20 cellular contexts compared by ENCODE assay signal in the genomic region with DNA sequence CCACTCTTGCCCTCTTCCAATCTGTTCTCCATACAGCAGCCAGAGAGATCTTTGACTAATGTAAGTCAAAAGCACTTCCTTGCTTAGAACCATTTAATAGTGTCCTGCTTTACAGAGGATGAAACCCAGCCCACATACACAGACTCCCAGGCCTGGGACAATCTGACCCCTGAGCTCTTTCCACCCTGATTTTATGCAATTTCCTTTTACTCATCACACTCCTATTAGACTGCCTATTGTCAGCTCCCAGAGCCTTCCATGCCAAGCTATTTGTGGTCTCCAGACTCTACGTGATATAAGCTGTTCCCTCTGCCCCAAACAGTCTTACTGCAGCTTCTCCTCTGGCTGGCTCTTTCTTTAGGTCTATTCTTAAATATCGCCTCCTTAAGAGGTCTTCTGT. TPM values are rescaled to one million over a fixed set of nuclear protein-coding genes. Genes with fewer than 3 reads are reported as not detected.
DNase-seq lines count a peak whose midpoint lies in the region; ATAC-seq and TF ChIP-seq lines count a peak whose summit lies in the region.
"Had no signal": no experiment of that assay in that cellular context is flagged by ENCODE, and none has a peak within 500 bp of the region (broad histone marks: within the 10 kb centered on the region; RNA-seq: fewer than 3 reads in every experiment).

No MANE protein-coding gene starts in this region.

- POLR2A ChIA-PET in BJ (lab: Charles Lee) = interaction anchor here (0.5 kb wide), 1 partner anchor 141 kb away, joined by 4 read pairs; no protein-coding TSS in a partner anchor
- POLR2A ChIA-PET in activated CD4-positive, alpha-beta T cell treated with anti-CD3 and anti-CD28 coated beads, Interleukin-2, amount 10 ng/mL, durations not matched to agents 7 days and 5 days (lab: Charles Lee) = no interaction called here

- no peaks in the 10 kb centered on the region for H4K20me1 ChIP-seq in neural progenitor cell (ENCODE audit: low read depth)

- no peak overlapping the region for H2AFZ ChIP-seq in neural progenitor cell (replicated peaks)

- no peaks in the 10 kb centered on the region for H3F3A ChIP-seq in neural progenitor cell (ENCODE audit: low read depth)

- peaks cover 6% of the 10 kb centered on the region for H3K9me3 ChIP-seq in neural progenitor cell (ENCODE audit: low read depth)
- H3K9me3 ChIP-seq: upper lobe of left lung had no signal

- H3K36me3 Mint-ChIP-seq in neural progenitor cell = no peaks in the 10 kb centered on the region
- no peaks in the 10 kb centered on the region for H3K36me3 Mint-ChIP-seq in activated T-cell treated with anti-CD3 and anti-CD28 coated beads, Interleukin-2, amount 50 U/mL, for 24 hours (ENCODE audit: low read depth)
- peaks cover 2% of the 10 kb centered on the region for H3K36me3 Mint-ChIP-seq in activated CD4-positive, alpha-beta T cell treated with anti-CD3 and anti-CD28 coated beads, Interleukin-2, amount 10 ng/mL, durations not matched to agents 7 days and 5 days (ENCODE audit: low read depth)
- H3K36me3 Mint-ChIP-seq: CD8-positive, alpha-beta T cell had no signal

- H3K27me3 ChIP-seq in BJ (ENCODE audit: control insufficient read depth, insufficient read depth, low read length) (no peaks in the 10 kb centered on the region), neural progenitor cell (no peaks in the 10 kb centered on the region)
- H3K27me3 ChIP-seq: heart left ventricle, upper lobe of left lung had no signal

- H3K4me3 ChIP-seq in BJ (ENCODE audit: low read depth, low read length) (no peak overlapping the region), neural progenitor cell (no peak overlapping the region)
- H3K4me3 ChIP-seq: coronary artery, heart left ventricle, upper lobe of left lung had no signal

- no peak overlapping the region for H3K4me2 ChIP-seq in neural progenitor cell

- TF ChIP-seq CTCF in BJ (IDR thresholded peaks at IDR 0.05; ENCODE audit: insufficient read depth, low read depth, low read length) (no peak), neural progenitor cell (IDR thresholded peaks at IDR 0.05) (no peak)

- CTCF ChIA-PET in BJ (lab: Yijun Ruan, JAX) = interaction anchor here (0.9 kb wide), 1 partner anchor 64 kb away, joined by 4 read pairs; no protein-coding TSS in a partner anchor
- CTCF ChIA-PET in activated CD4-positive, alpha-beta T cell treated with anti-CD3 and anti-CD28 coated beads, Interleukin-2, amount 10 ng/mL, durations not matched to agents 7 days and 5 days (lab: Charles Lee) = interaction anchor here (0.8 kb wide), 1 partner anchor 36 kb away, joined by 3 read pairs; no protein-coding TSS in a partner anchor

- no peak overlapping the region for H3K27ac ChIP-seq in neural progenitor cell
- H3K27ac ChIP-seq: coronary artery, heart left ventricle, upper lobe of left lung had no signal

- H3K9me3 Mint-ChIP-seq in neural progenitor cell = peaks cover 19% of the 10 kb centered on the region
- peaks cover 12% of the 10 kb centered on the region for H3K9me3 Mint-ChIP-seq in activated T-cell treated with anti-CD3 and anti-CD28 coated beads, Interleukin-2, amount 50 U/mL, for 24 hours
- H3K9me3 Mint-ChIP-seq in activated CD4-positive, alpha-beta T cell treated with anti-CD3 and anti-CD28 coated beads, Interleukin-2, amount 10 ng/mL, durations not matched to agents 7 days and 5 days = peaks cover 9% of the 10 kb centered on the region

- DNase-seq in BJ (ENCODE audit: low read depth) = peak; percentile 33
- peak; percentile 36 for DNase-seq in NCI-H226
- DNase-seq in dermis blood vessel endothelial cell = peak; percentile 41
- DNase-seq in neural progenitor cell (ENCODE audit: low spot score) = no peak
- DNase-seq in activated T-cell treated with anti-CD3 and anti-CD28 coated beads, Interleukin-2, amount 50 U/mL, for 24 hours = no peak
- no peak for DNase-seq in 8988T
- DNase-seq in activated CD4-positive, alpha-beta T cell treated with anti-CD3 and anti-CD28 coated beads, Interleukin-2, amount 10 ng/mL, durations not matched to agents 7 days and 5 days = no peak
- DNase-seq: activated CD4-positive, CD25-positive, alpha-beta regulatory T cell; activated effector memory CD4-positive, alpha-beta T cell treated with anti-CD3 and anti-CD28 coated beads, Interleukin-2, amount 50 U/mL, for 16 hours; CD8-positive, alpha-beta T cell; DND-41; heart left ventricle; immature natural killer cell; NCI-H1694; NCI-H510A; stimulated activated naive CD8-positive, alpha-beta T cell treated with anti-CD3 and anti-CD28 coated beads, Interleukin-15, Interleukin-2, amounts not matched to agents 100 U/mL and 50 U/mL, for 24 hours; upper lobe of left lung had no signal

- no peaks in the 10 kb centered on the region for H3K4me1 Mint-ChIP-seq in neural progenitor cell
- H3K4me1 Mint-ChIP-seq in activated T-cell treated with anti-CD3 and anti-CD28 coated beads, Interleukin-2, amount 50 U/mL, for 24 hours (ENCODE audit: low read depth) = peaks cover 5% of the 10 kb centered on the region
- H3K4me1 Mint-ChIP-seq in activated CD4-positive, alpha-beta T cell treated with anti-CD3 and anti-CD28 coated beads, Interleukin-2, amount 10 ng/mL, durations not matched to agents 7 days and 5 days = no peaks in the 10 kb centered on the region
- H3K4me1 Mint-ChIP-seq: immature natural killer cell had no signal

- no peak for ATAC-seq in HG02885 (IDR thresholded peaks at IDR 0.05; ENCODE audit: poor library complexity, unreplicated experiment)
- ATAC-seq: CD8-positive, alpha-beta T cell; stimulated activated naive CD8-positive, alpha-beta T cell treated with anti-CD3 and anti-CD28 coated beads, Interleukin-15, Interleukin-2, amounts not matched to agents 100 U/mL and 50 U/mL, for 24 hours had no signal

- H3K36me3 ChIP-seq in BJ (ENCODE audit: control insufficient read depth, insufficient read depth, low read length) (no peaks in the 10 kb centered on the region), neural progenitor cell (no peaks in the 10 kb centered on the region)
- H3K36me3 ChIP-seq: heart left ventricle, upper lobe of left lung had no signal

- H3K9ac ChIP-seq in neural progenitor cell = no peak overlapping the region

- H3K4me1 ChIP-seq in neural progenitor cell = no peaks in the 10 kb centered on the region

- no peaks in the 10 kb centered on the region for H3K27me3 Mint-ChIP-seq in neural progenitor cell (ENCODE audit: insufficient read depth, low read depth)
- H3K27me3 Mint-ChIP-seq in activated T-cell treated with anti-CD3 and anti-CD28 coated beads, Interleukin-2, amount 50 U/mL, for 24 hours = peaks cover 48% of the 10 kb centered on the region
- peaks cover 17% of the 10 kb centered on the region for H3K27me3 Mint-ChIP-seq in activated CD4-positive, alpha-beta T cell treated with anti-CD3 and anti-CD28 coated beads, Interleukin-2, amount 10 ng/mL, durations not matched to agents 7 days and 5 days

- H3K79me2 ChIP-seq in neural progenitor cell (ENCODE audit: low read depth) = peaks cover 21% of the 10 kb centered on the region

- peak overlapping the region; percentile 2 for H3K27ac Mint-ChIP-seq in neural progenitor cell
- no peak overlapping the region for H3K27ac Mint-ChIP-seq in activated T-cell treated with anti-CD3 and anti-CD28 coated beads, Interleukin-2, amount 50 U/mL, for 24 hours
- H3K27ac Mint-ChIP-seq in activated CD4-positive, alpha-beta T cell treated with anti-CD3 and anti-CD28 coated beads, Interleukin-2, amount 10 ng/mL, durations not matched to agents 7 days and 5 days = no peak overlapping the region
- H3K27ac Mint-ChIP-seq: CD8-positive, alpha-beta T cell; immature natural killer cell; T-helper 1 cell treated with Interleukin-12 subunit alpha and Interleukin-12 subunit beta and Interleukin-4 antibody, amounts not matched to agents 30 μg/mL and 1 μg/mL, for 36 hours had no signal

- H3K4me3 Mint-ChIP-seq in neural progenitor cell = no peak overlapping the region
- H3K4me3 Mint-ChIP-seq in activated T-cell treated with anti-CD3 and anti-CD28 coated beads, Interleukin-2, amount 50 U/mL, for 24 hours = no peak overlapping the region
- no peak overlapping the region for H3K4me3 Mint-ChIP-seq in activated CD4-positive, alpha-beta T cell treated with anti-CD3 and anti-CD28 coated beads, Interleukin-2, amount 10 ng/mL, durations not matched to agents 7 days and 5 days
- H3K4me3 Mint-ChIP-seq: CD8-positive, alpha-beta T cell; immature natural killer cell; T-helper 1 cell treated with Interleukin-12 subunit alpha and Interleukin-12 subunit beta and Interleukin-4 antibody, amounts not matched to agents 30 μg/mL and 1 μg/mL, for 36 hours had no signal

RNA-seq across cellular contexts. Expression of a gene that starts 28.1 kb away (rescaled TPM):
- polyA plus RNA-seq in BJ (2011; rRNA removed) = 9.7 and 15.8 TPM in 2 replicates
- polyA minus RNA-seq in BJ (2011; rRNA and poly(A)+ RNA removed) = 18.0 and 37.1 TPM in 2 replicates
- total RNA-seq in dermis blood vessel endothelial cell (25.5 and 37.1 TPM in 2 replicates), neural progenitor cell (ENCODE audit: low replicate concordance) (49.6 and 111 TPM in 2 replicates)
- total RNA-seq in activated CD4-positive, alpha-beta T cell treated with anti-CD3 and anti-CD28 coated beads, Interleukin-2, amount 10 ng/mL, durations not matched to agents 7 days and 5 days = 1 to 10 TPM; 1.5 to 2.9 TPM

Comparison
In these comparisons a context has a peak if more than half of its experiments do, and no peak if none do; other contexts are left out.
1. DNase-seq: peak in BJ (single experiment), NCI-H226 (single experiment) and dermis blood vessel endothelial cell (single experiment); none in neural progenitor cell (single experiment), activated T-cell treated with anti-CD3 and anti-CD28 coated beads, Interleukin-2, amount 50 U/mL, for 24 hours (single experiment), 8988T (single experiment) and activated CD4-positive, alpha-beta T cell treated with anti-CD3 and anti-CD28 coated beads, Interleukin-2, amount 10 ng/mL, durations not matched to agents 7 days and 5 days (single experiment).